21 cellular contexts compared by ENCODE assay signal in genomic region chr10:110029448-110029847, GRCh38. TPM values are rescaled to one million over a fixed set of nuclear protein-coding genes. Genes with fewer than 3 reads are reported as not detected.
A peak's percentile ranks its signal among the peaks of the same experiment; 100 is the strongest.
DNase-seq lines count a peak whose midpoint lies in the region; FAIRE-seq and TF ChIP-seq lines count a peak whose summit lies in the region.
"Had no signal": no experiment of that assay in that cellular context is flagged by ENCODE, and none has a peak within 500 bp of the region (broad histone marks: within the 10 kb centered on the region; RNA-seq: fewer than 3 reads in every experiment).

No MANE protein-coding gene starts in this region.

- FAIRE-seq in astrocyte (lab: Jason Lieb, UNC) (peak; percentile 37), frontal cortex (lab: Jason Lieb, UNC) (peak; percentile 8)
- FAIRE-seq: GM12891, GM19239, H1, RCC 7860 had no signal

- H3K9me3 ChIP-seq in GM23248 (ENCODE audit: low read depth) (no peaks in the 10 kb centered on the region), astrocyte (ENCODE audit: insufficient read depth, low read depth, low read length) (no peaks in the 10 kb centered on the region), neural progenitor cell (ENCODE audit: low read depth) (no peaks in the 10 kb centered on the region)
- H3K9me3 ChIP-seq: Caco-2 had no signal

- peaks cover 8% of the 10 kb centered on the region; the same call in 1 of the 2 replicates for H4K20me1 ChIP-seq in GM23248 (ENCODE audit: insufficient read depth)
- H4K20me1 ChIP-seq in astrocyte (ENCODE audit: insufficient read depth, low read length) = peaks cover 28% of the 10 kb centered on the region
- peaks cover 53% of the 10 kb centered on the region for H4K20me1 ChIP-seq in neural progenitor cell (ENCODE audit: low read depth)

- TF ChIP-seq POLR2A in erythroblast (IDR thresholded peaks at IDR 0.05; ENCODE audit: low read length) = no peak

- H3F3A ChIP-seq in GM23248 (ENCODE audit: insufficient read depth) (peaks cover 22% of the 10 kb centered on the region; the same call in 1 of the 2 replicates), neural progenitor cell (ENCODE audit: low read depth) (peaks cover 4% of the 10 kb centered on the region)

- H3K79me2 ChIP-seq in GM23248 (ENCODE audit: insufficient read depth) = peaks cover 100% of the 10 kb centered on the region
- peaks cover 82% of the 10 kb centered on the region for H3K79me2 ChIP-seq in astrocyte (ENCODE audit: insufficient read depth, low read length)
- H3K79me2 ChIP-seq in neural progenitor cell (ENCODE audit: low read depth) = peaks cover 95% of the 10 kb centered on the region

- H3K9me2 ChIP-seq in GM23248 (ENCODE audit: insufficient read depth) = no peaks in the 10 kb centered on the region

- 47 to 58% methylated on average over 2 of the region's 2 CpGs for WGBS in GM23248 (ENCODE audit: low coverage in 1 of 2, low lambda C conversion rate in 2 of 2, missing lambda C conversion rate in 2 of 2), 2 experiments

- H3K4me2 ChIP-seq in GM23248 (ENCODE audit: unreplicated experiment) = no peak overlapping the region
- H3K4me2 ChIP-seq in astrocyte (ENCODE audit: low read length) = no peak overlapping the region
- no peak overlapping the region for H3K4me2 ChIP-seq in neural progenitor cell

- H3K27me3 ChIP-seq in GM23248 (replicated peaks; ENCODE audit: insufficient read depth) (no peaks in the 10 kb centered on the region), astrocyte (ENCODE audit: insufficient read depth, low read length) (no peaks in the 10 kb centered on the region), neural progenitor cell (no peaks in the 10 kb centered on the region)

- H3K9ac ChIP-seq in GM23248 (no peak overlapping the region), astrocyte (ENCODE audit: low read length) (no peak overlapping the region), neural progenitor cell (no peak overlapping the region)

- no peak overlapping the region for H3K27ac ChIP-seq in GM23248
- no peak overlapping the region for H3K27ac ChIP-seq in astrocyte (ENCODE audit: low read depth, low read length)
- H3K27ac ChIP-seq in neural progenitor cell = no peak overlapping the region

- H3K4me1 ChIP-seq in GM23248 (ENCODE audit: insufficient read depth) (peaks cover 29% of the 10 kb centered on the region), astrocyte (ENCODE audit: insufficient read depth, low read length) (peaks cover 6% of the 10 kb centered on the region), neural progenitor cell (peaks cover 20% of the 10 kb centered on the region)

- H3K36me3 Mint-ChIP-seq in astrocyte (ENCODE audit: low read depth, unreplicated experiment) (no peaks in the 10 kb centered on the region), neural progenitor cell (no peaks in the 10 kb centered on the region)

- H2AFZ ChIP-seq in GM23248 = no peak overlapping the region
- no peak overlapping the region for H2AFZ ChIP-seq in astrocyte (ENCODE audit: low read depth, low read length)
- H2AFZ ChIP-seq in neural progenitor cell (replicated peaks) = no peak overlapping the region

- no peaks in the 10 kb centered on the region for H3K27me3 Mint-ChIP-seq in astrocyte (ENCODE audit: low read depth, unreplicated experiment)
- H3K27me3 Mint-ChIP-seq in neural progenitor cell (ENCODE audit: insufficient read depth, low read depth) = no peaks in the 10 kb centered on the region
- H3K27me3 Mint-ChIP-seq: B cell; CD4-positive, alpha-beta T cell had no signal

- DNase-seq in AG20443 (ENCODE audit: low spot score) (peak; percentile 38), GM23248 (peak; percentile 70), astrocyte (ENCODE audit: low read depth) (peak; percentile 36), frontal cortex (ENCODE audit: low spot score in 2 of 2) (no peak), neural progenitor cell (ENCODE audit: low spot score) (no peak), erythroblast (lab: John Stamatoyannopoulos, UW) (no peak)
- no peak for DNase-seq in activated effector memory CD4-positive, alpha-beta T cell treated with Interleukin-2 at 50 U/mL for 16 hours
- DNase-seq: Caco-2; CD4-positive, alpha-beta T cell; GDM1; KBM-7; NCI-H1694 treated with DMSO at 0.1 percent for 48 hours; NCI-H2107; NCI-H510A; NCI-H748 treated with DMSO at 0.1 percent for 48 hours; NK-92 treated with Interleukin-12 subunit alpha and Interleukin-12 subunit beta, amount 100 ng/mL, for 24 hours had no signal

- no peaks in the 10 kb centered on the region for H3K9me3 Mint-ChIP-seq in astrocyte (ENCODE audit: unreplicated experiment)
- no peaks in the 10 kb centered on the region for H3K9me3 Mint-ChIP-seq in neural progenitor cell
- H3K9me3 Mint-ChIP-seq: CD4-positive, alpha-beta T cell had no signal

- H3K27ac Mint-ChIP-seq in astrocyte (ENCODE audit: unreplicated experiment) (no peak overlapping the region), neural progenitor cell (no peak overlapping the region)
- H3K27ac Mint-ChIP-seq: B cell; CD4-positive, alpha-beta T cell had no signal

- in situ Hi-C loops in GM23248 (cut with MboI) = no loop called here

- H3K36me3 ChIP-seq in GM23248 (ENCODE audit: low read depth) (no peaks in the 10 kb centered on the region), astrocyte (ENCODE audit: insufficient read depth, low read length) (no peaks in the 10 kb centered on the region), neural progenitor cell (no peaks in the 10 kb centered on the region)

- H3K4me1 Mint-ChIP-seq in astrocyte (ENCODE audit: low read depth, unreplicated experiment) (peaks cover 16% of the 10 kb centered on the region), neural progenitor cell (peaks cover 8% of the 10 kb centered on the region)

- H3K4me3 Mint-ChIP-seq in astrocyte (ENCODE audit: unreplicated experiment) = no peak overlapping the region
- H3K4me3 Mint-ChIP-seq in neural progenitor cell = no peak overlapping the region
- H3K4me3 Mint-ChIP-seq: B cell; CD4-positive, alpha-beta T cell had no signal

- no peak for TF ChIP-seq CTCF in astrocyte (IDR thresholded peaks at IDR 0.05; ENCODE audit: insufficient read depth, low read depth, low read length)
- TF ChIP-seq CTCF in neural progenitor cell (IDR thresholded peaks at IDR 0.05) = no peak

- H3K4me3 ChIP-seq in GM23248 = no peak overlapping the region
- H3K4me3 ChIP-seq in astrocyte (ENCODE audit: insufficient read depth, low read depth, low read length) = no peak overlapping the region
- no peak overlapping the region for H3K4me3 ChIP-seq in neural progenitor cell

RNA-seq across cellular contexts. Expression of gene ADD3, which starts 21.7 kb away (rescaled TPM):
- 128 and 1,101 TPM in 2 replicates for total RNA-seq in GM23248 (2014; rRNA removed; shearing (Covaris generic))
- polyA plus RNA-seq in GM23248 (2016; fragmentation: Nextera tagmentation; extraction: Ambion mirVana) = 129 and 133 TPM in 2 replicates
- total RNA-seq in astrocyte (127 and 148 TPM in 2 replicates), frontal cortex (78.7 TPM), neural progenitor cell (ENCODE audit: low replicate concordance) (202 and 345 TPM in 2 replicates)

Comparison
In these comparisons a context has a peak if more than half of its experiments do, and no peak if none do; other contexts are left out.
1. DNase-seq: peak in AG20443 (single experiment), GM23248 (single experiment) and astrocyte (single experiment); none in frontal cortex (0 of 2), activated effector memory CD4-positive, alpha-beta T cell treated with Interleukin-2 at 50 U/mL for 16 hours (single experiment), neural progenitor cell (single experiment) and erythroblast (0 of 2).